Comparison of ENCODE assay signal across 16 cellular contexts in the genomic region with DNA sequence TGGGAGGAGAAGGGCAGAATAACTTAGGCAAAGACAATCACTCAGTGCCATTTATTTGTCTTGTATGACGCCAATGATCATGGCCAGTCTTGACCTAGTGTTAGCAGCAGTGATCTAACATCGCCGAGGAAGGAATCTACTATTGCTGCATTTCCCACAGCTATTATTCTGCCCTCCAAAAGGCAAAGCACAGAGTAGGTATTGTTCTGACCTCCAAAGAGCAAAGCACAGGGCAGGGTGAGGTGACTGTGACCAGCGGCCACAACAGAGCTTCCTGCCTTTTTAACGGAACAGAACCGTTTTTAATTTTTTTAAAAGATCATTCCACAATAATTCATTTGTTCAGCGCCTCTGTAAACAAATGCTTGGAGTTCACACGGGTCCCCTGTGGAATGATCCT.
A peak's percentile ranks its signal among the peaks of the same experiment; 100 is the strongest.
DNase-seq lines count a peak whose midpoint lies in the region; TF ChIP-seq lines count a peak whose summit lies in the region.
"Had no signal": no experiment of that assay in that cellular context is flagged by ENCODE, and none has a peak within 500 bp of the region (broad histone marks: within the 10 kb centered on the region; RNA-seq: fewer than 3 reads in every experiment).

No MANE protein-coding gene starts in this region.

- DNase-seq in SK-MEL-5 (ENCODE audit: low read depth, low spot score) (peak; percentile 7), vagina (ENCODE audit: extremely low spot score in 2 of 2) (peak; percentile 13 to 14), NAMALWA (ENCODE audit: low spot score) (no peak), NCI-H1436 (lab: John Stamatoyannopoulos, UW) (no peak)
- DNase-seq: C1 segment of cervical spinal cord; Calu3; CD4-positive, alpha-beta memory T cell; COR-L47; DMS53; DMS79 treated with DMSO at 0.1 percent for 48 hours; GF-D8; HFFc6 had no signal

- H3K36me3 ChIP-seq in neural cell (ENCODE audit: insufficient read depth, low read length) (no peaks in the 10 kb centered on the region), vagina (no peaks in the 10 kb centered on the region)
- H3K36me3 ChIP-seq: HAP-1 had no signal

- H3K4me1 Mint-ChIP-seq in brain = peaks cover 24% of the 10 kb centered on the region
- H3K4me1 Mint-ChIP-seq: CD4-positive, alpha-beta memory T cell had no signal

- in situ Hi-C loops in SK-MEL-5 (cut with HindIII; ENCODE audit: low pct_unique_long_range_greater_than_20kb, low sequenced_read_pairs) = no loop called here

- H3K79me2 ChIP-seq in neural cell (replicated peaks; ENCODE audit: insufficient read depth, low read length) = no peaks in the 10 kb centered on the region

- TF ChIP-seq RAD21 in neural cell (conservative IDR thresholded peaks at IDR 0.05) = peak; percentile 1

- TF ChIP-seq CTCF in brain (conservative IDR thresholded peaks at IDR 0.05) = no peak
- no peak for TF ChIP-seq CTCF in neural cell (IDR thresholded peaks at IDR 0.05; ENCODE audit: poor library complexity, severe bottlenecking)
- no peak for TF ChIP-seq CTCF in vagina (IDR thresholded peaks at IDR 0.05)

- H3K4me3 ChIP-seq in neural cell (ENCODE audit: low read length) = no peak overlapping the region
- no peak overlapping the region for H3K4me3 ChIP-seq in vagina
- H3K4me3 ChIP-seq: GM23338, HAP-1 had no signal

- no peak overlapping the region for H3K4me2 ChIP-seq in neural cell (ENCODE audit: low read length)
- H3K4me2 ChIP-seq: GM23338 had no signal

- peak overlapping the region; percentile 6 for H3K27ac ChIP-seq in neural cell (ENCODE audit: low read length)
- H3K27ac ChIP-seq in vagina = no peak overlapping the region

- H3K4me3 Mint-ChIP-seq in brain = no peak overlapping the region
- H3K4me3 Mint-ChIP-seq: CD4-positive, alpha-beta memory T cell; GM23338; HFFc6 had no signal

- H3K9me3 Mint-ChIP-seq in brain = peaks cover 0 to 4% (median 0%) of the 10 kb centered on the region in 5 experiments
- H3K9me3 Mint-ChIP-seq: GM23338 had no signal

- no peaks in the 10 kb centered on the region for H3F3A ChIP-seq in neural cell (ENCODE audit: insufficient read depth, low read length, poor library complexity, severe bottlenecking)

- H3K27me3 Mint-ChIP-seq in brain = peaks cover 4% of the 10 kb centered on the region

- H3K4me1 ChIP-seq in vagina = no peaks in the 10 kb centered on the region
- H3K4me1 ChIP-seq: HAP-1 had no signal

- no peak overlapping the region for H2AFZ ChIP-seq in neural cell (ENCODE audit: low read depth, low read length)
- H2AFZ ChIP-seq: GM23338 had no signal

- H3K9me3 ChIP-seq in neural cell (ENCODE audit: low read length) (no peaks in the 10 kb centered on the region), vagina (no peaks in the 10 kb centered on the region)
- H3K9me3 ChIP-seq: HAP-1 had no signal

- H3K27me3 ChIP-seq in neural cell (ENCODE audit: insufficient read depth, low read depth, low read length) (no peaks in the 10 kb centered on the region), vagina (no peaks in the 10 kb centered on the region)

- no peaks in the 10 kb centered on the region for H3K9me2 ChIP-seq in neural cell (ENCODE audit: insufficient read depth, low read length)

- intact Hi-C loops in vagina (cut with DNase I) = no loop called here

- no peak overlapping the region for H3K9ac ChIP-seq in neural cell (ENCODE audit: low read length)

- no peaks in the 10 kb centered on the region for H4K20me1 ChIP-seq in neural cell (ENCODE audit: insufficient read depth)

- H3K27ac Mint-ChIP-seq in brain = peak overlapping the region in 3 of 5 experiments; percentile 16 to 54 (median 16)
- H3K27ac Mint-ChIP-seq: CD4-positive, alpha-beta memory T cell; GM23338; HFFc6 had no signal

- no peak for TF ChIP-seq EP300 in neural cell (conservative IDR thresholded peaks at IDR 0.05; ENCODE audit: poor library complexity, severe bottlenecking)

- TF ChIP-seq POLR2A in vagina (IDR thresholded peaks at IDR 0.05) = no peak

- no peaks in the 10 kb centered on the region for H3K36me3 Mint-ChIP-seq in brain
- H3K36me3 Mint-ChIP-seq: CD4-positive, alpha-beta memory T cell had no signal

TF ChIP-seq in neural cell, 6 proteins besides CTCF, POLR2A, EP300 and RAD21:
- TF ChIP-seq SMC3 (conservative IDR thresholded peaks at IDR 0.05; ENCODE audit: poor library complexity) (no peak), MXI1 (conservative IDR thresholded peaks at IDR 0.05; ENCODE audit: poor library complexity, severe bottlenecking) (no peak), TAF1 (IDR thresholded peaks at IDR 0.05; ENCODE audit: low read depth) (no peak), POLR2AphosphoS5 (IDR thresholded peaks at IDR 0.05) (no peak), EZH2 (IDR thresholded peaks at IDR 0.05; ENCODE audit: borderline replicate concordance, insufficient read depth, low read length, poor library complexity, severe bottlenecking) (no peak)
- TF ChIP-seq, protein P1, sequence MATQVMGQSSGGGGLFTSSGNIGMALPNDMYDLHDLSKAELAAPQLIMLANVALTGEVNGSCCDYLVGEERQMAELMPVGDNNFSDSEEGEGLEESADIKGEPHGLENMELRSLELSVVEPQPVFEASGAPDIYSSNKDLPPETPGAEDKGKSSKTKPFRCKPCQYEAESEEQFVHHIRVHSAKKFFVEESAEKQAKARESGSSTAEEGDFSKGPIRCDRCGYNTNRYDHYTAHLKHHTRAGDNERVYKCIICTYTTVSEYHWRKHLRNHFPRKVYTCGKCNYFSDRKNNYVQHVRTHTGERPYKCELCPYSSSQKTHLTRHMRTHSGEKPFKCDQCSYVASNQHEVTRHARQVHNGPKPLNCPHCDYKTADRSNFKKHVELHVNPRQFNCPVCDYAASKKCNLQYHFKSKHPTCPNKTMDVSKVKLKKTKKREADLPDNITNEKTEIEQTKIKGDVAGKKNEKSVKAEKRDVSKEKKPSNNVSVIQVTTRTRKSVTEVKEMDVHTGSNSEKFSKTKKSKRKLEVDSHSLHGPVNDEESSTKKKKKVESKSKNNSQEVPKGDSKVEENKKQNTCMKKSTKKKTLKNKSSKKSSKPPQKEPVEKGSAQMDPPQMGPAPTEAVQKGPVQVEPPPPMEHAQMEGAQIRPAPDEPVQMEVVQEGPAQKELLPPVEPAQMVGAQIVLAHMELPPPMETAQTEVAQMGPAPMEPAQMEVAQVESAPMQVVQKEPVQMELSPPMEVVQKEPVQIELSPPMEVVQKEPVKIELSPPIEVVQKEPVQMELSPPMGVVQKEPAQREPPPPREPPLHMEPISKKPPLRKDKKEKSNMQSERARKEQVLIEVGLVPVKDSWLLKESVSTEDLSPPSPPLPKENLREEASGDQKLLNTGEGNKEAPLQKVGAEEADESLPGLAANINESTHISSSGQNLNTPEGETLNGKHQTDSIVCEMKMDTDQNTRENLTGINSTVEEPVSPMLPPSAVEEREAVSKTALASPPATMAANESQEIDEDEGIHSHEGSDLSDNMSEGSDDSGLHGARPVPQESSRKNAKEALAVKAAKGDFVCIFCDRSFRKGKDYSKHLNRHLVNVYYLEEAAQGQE (IDR thresholded peaks at IDR 0.05; ENCODE audit: borderline replicate concordance) = no peak

Comparison
In these comparisons a context has a peak if more than half of its experiments do, and no peak if none do; other contexts are left out.
1. DNase-seq: peak in SK-MEL-5 (single experiment) and vagina (2 of 2); none in NAMALWA (single experiment) and NCI-H1436 (single experiment).